8 cellular contexts compared by ENCODE assay signal in the genomic region with DNA sequence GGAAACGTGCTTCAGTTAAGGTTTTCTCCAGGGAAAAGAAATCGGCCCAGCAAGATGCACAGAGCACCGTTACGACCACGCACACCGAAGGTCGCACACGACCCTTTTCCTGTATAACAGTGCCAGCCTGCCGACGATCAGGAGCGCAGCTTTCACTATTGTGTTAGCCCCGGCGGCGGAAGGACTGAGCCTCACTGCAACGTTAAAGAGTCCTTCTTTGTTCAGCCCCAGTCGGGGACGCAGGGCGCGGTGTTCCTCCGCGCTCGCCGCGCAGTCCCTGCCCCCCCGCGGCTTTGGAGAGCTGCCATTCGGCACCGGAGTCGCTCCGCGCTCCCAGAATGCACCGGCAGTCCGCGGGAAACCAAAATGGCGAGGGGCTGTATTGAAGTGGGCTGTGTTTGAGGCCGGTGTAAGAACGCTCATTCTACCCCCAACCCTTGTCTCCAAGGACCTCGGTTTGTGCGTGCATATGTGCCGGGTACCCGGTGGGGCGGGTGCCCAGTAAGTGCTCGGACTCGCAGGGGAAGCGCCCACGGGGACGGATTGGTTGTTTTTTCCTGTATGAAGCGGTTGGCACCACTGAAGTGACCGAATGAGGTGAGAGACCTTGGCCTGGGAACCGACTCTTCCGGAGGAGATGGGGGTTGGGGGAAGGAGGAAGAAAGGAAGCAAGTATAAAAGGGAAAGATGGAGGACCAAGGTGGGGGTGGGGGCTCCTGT. TPM values are rescaled to one million over a fixed set of nuclear protein-coding genes. Genes with fewer than 3 reads are reported as not detected.
A peak's percentile ranks its signal among the peaks of the same experiment; 100 is the strongest.
DNase-seq lines count a peak whose midpoint lies in the region; ATAC-seq and TF ChIP-seq lines count a peak whose summit lies in the region.

MTF2 (plus strand) TSS at position 349 of the 720 bp plus-strand sequence; CDS start at position 593, 244 bp downstream.

- H3K27ac Mint-ChIP-seq in endothelial cell (ENCODE audit: unreplicated experiment) (peak within 1 kb of the TSS; percentile 99), mesothelial cell of epicardium (peak within 1 kb of the TSS; percentile 99)

- no peaks in the 10 kb centered on the region for H3K27me3 ChIP-seq in OCI-LY3 (ENCODE audit: low read depth, low read length)

- peaks cover 34% of the 10 kb centered on the region for H4K20me1 ChIP-seq in OCI-LY3 (ENCODE audit: insufficient read depth, low read length)

- peak; percentile 65 for ATAC-seq in GM21526 (IDR thresholded peaks at IDR 0.05; ENCODE audit: low FRiP score, unreplicated experiment)

- peak within 1 kb of the TSS; percentile 93 for H3K4me2 ChIP-seq in OCI-LY3 (ENCODE audit: low read length)

- peaks cover 16% of the 10 kb centered on the region for H3K36me3 ChIP-seq in OCI-LY3 (replicated peaks; ENCODE audit: low read depth, low read length)

- H3K4me3 ChIP-seq in OCI-LY3 (ENCODE audit: low read length): peak within 1 kb of the TSS; percentile 89

- peak within 1 kb of the TSS; percentile 94 for H3K9ac ChIP-seq in OCI-LY3 (ENCODE audit: low read length)

- H3K36me3 Mint-ChIP-seq in endothelial cell (ENCODE audit: low read depth, unreplicated experiment): peaks cover 19% of the 10 kb centered on the region
- H3K36me3 Mint-ChIP-seq in mesothelial cell of epicardium: peaks cover 15% of the 10 kb centered on the region

- peak within 1 kb of the TSS; percentile 85 for H2AFZ ChIP-seq in OCI-LY3 (ENCODE audit: low read depth, low read length)

- H3K4me1 Mint-ChIP-seq in endothelial cell (ENCODE audit: unreplicated experiment) (peaks cover 16% of the 10 kb centered on the region), mesothelial cell of epicardium (peaks cover 23% of the 10 kb centered on the region)

- H3K9me3 Mint-ChIP-seq in endothelial cell (ENCODE audit: unreplicated experiment) (no peaks in the 10 kb centered on the region), mesothelial cell of epicardium (peaks cover 9% of the 10 kb centered on the region)

- peaks cover 56% of the 10 kb centered on the region for H3K79me2 ChIP-seq in OCI-LY3 (ENCODE audit: low read length)

- peak; percentile 99 for DNase-seq in DMS 273 (lab: John Stamatoyannopoulos, UW; ENCODE audit: unreplicated experiment)
- DNase-seq in HuH-7.5 (ENCODE audit: low spot score): peak; percentile 48
- peak; percentile 95 for DNase-seq in activated CD8-positive, alpha-beta memory T cell treated with anti-CD3 and anti-CD28 coated beads, Interleukin-2, amount 50 U/mL, for 4 hours
- DNase-seq in endothelial cell (ENCODE audit: low spot score): peak; percentile 98
- DNase-seq in mesothelial cell of epicardium (ENCODE audit: low spot score in 2 of 2, unreplicated experiment in 2 of 2): peak; percentile 95 to 98
- DNase-seq in stimulated activated CD8-positive, alpha-beta memory T cell treated with anti-CD3 and anti-CD28 coated beads, Interleukin-15, amount 100 ng/mL, for 4 hours (ENCODE audit: low read depth in 2 of 2): peak; percentile 89 to 91

- peaks cover 21% of the 10 kb centered on the region for H3K4me1 ChIP-seq in OCI-LY3 (ENCODE audit: low read length)

- H3K27ac ChIP-seq in OCI-LY3 (ENCODE audit: low read length): peak within 1 kb of the TSS; percentile 75

- H3K4me3 Mint-ChIP-seq in endothelial cell (ENCODE audit: unreplicated experiment) (peak within 1 kb of the TSS; percentile 100), mesothelial cell of epicardium (peak within 1 kb of the TSS; percentile 97)

- H3K9me3 ChIP-seq in OCI-LY3 (ENCODE audit: insufficient read depth, low read length): no peaks in the 10 kb centered on the region

- TF ChIP-seq CTCF in OCI-LY3 (IDR thresholded peaks at IDR 0.05; ENCODE audit: low read depth, low read length) (no peak), endothelial cell (IDR thresholded peaks at IDR 0.05; ENCODE audit: unreplicated experiment) (no peak), mesothelial cell of epicardium (IDR thresholded peaks at IDR 0.05; ENCODE audit: unreplicated experiment) (no peak)

- H3K27me3 Mint-ChIP-seq in endothelial cell (ENCODE audit: unreplicated experiment) (peaks cover 14% of the 10 kb centered on the region), mesothelial cell of epicardium (ENCODE audit: low read depth) (no peaks in the 10 kb centered on the region)

RNA-seq across cellular contexts. Expression of gene MTF2, which starts in this region (rescaled TPM):
- total RNA-seq in endothelial cell (ENCODE audit: unreplicated experiment): 73.5 TPM
- 70.9 to 76.2 TPM (median 73.5 TPM) in 3 replicates for total RNA-seq in mesothelial cell of epicardium

Comparison
In these comparisons a context has a peak if more than half of its experiments do, and no peak if none do; other contexts are left out.
1. Peak in every context shown above with its lines: DNase-seq, ATAC-seq, H3K4me3 ChIP-seq and H3K27ac ChIP-seq.
2. DNase-seq: peak in every context shown above with its lines; median percentile 99 in DMS 273; 98 in endothelial cell; 96 in mesothelial cell of epicardium; 95 in activated CD8-positive, alpha-beta memory T cell treated with anti-CD3 and anti-CD28 coated beads, Interleukin-2, amount 50 U/mL, for 4 hours; 90 in stimulated activated CD8-positive, alpha-beta memory T cell treated with anti-CD3 and anti-CD28 coated beads, Interleukin-15, amount 100 ng/mL, for 4 hours; 48 in HuH-7.5.